ENCODE assay signal across 26 cellular contexts in the genomic region with DNA sequence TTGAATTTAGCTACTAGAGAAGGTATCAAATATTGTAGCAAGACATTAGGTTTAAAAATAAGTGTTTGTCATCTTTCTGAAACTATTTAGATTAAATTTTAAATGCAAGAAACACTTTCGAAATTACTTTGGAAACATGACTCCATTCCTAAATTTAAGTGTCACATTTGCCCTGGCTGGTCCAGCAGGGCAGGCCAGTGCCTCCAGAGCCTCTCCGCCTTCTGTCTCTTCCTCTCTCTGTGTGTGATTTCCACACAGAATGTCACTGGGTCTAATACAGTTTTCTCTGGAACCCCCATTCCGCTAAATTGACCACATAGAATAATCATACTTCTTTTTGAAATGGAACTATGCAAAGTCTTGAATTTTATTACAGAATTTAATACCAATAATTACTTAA.
DNase-seq lines count a peak whose midpoint lies in the region; ATAC-seq and TF ChIP-seq lines count a peak whose summit lies in the region.
"Had no signal": no experiment of that assay in that cellular context is flagged by ENCODE, and none has a peak within 500 bp of the region (broad histone marks: within the 10 kb centered on the region; RNA-seq: fewer than 3 reads in every experiment).

No MANE protein-coding gene starts in this region.

- intact Hi-C loops in MCF 10A (cut with micrococcal nuclease): no loop called here
- intact Hi-C loops in breast epithelium (cut with DNase I; ENCODE audit: low total_unique reads): no loop called here
- intact Hi-C loops in left colon (cut with DNase I, micrococcal nuclease): no loop called here

- CTCF ChIA-PET in MCF 10A (lab: Yijun Ruan, JAX): interaction anchor here (0.9 to 1.0 kb wide), 2 partner anchors 9 to 27 kb away, joined by 3 to 4 read pairs; no protein-coding TSS in a partner anchor

- no peaks in the 10 kb centered on the region for H3K9me3 ChIP-seq in breast epithelium
- no peaks in the 10 kb centered on the region for H3K9me3 ChIP-seq in osteoblast (ENCODE audit: low read depth, low read length)
- H3K9me3 ChIP-seq: heart left ventricle, tibial artery had no signal

- H3K27ac Mint-ChIP-seq in MCF 10A (ENCODE audit: low read depth, unreplicated experiment) (peak overlapping the region; percentile 51), chondrocyte (ENCODE audit: unreplicated experiment) (peak overlapping the region; percentile 89)
- H3K27ac Mint-ChIP-seq: T-helper 1 cell treated with Interleukin-12 subunit alpha and Interleukin-12 subunit beta and Interleukin-4 antibody, amounts not matched to agents 30 μg/mL and 1 μg/mL, for 36 hours had no signal

- H3K27me3 Mint-ChIP-seq in MCF 10A (ENCODE audit: insufficient read depth, unreplicated experiment) (no peaks in the 10 kb centered on the region), chondrocyte (ENCODE audit: low read depth) (no peaks in the 10 kb centered on the region)

- BruUV-seq in MCF 10A (replicated peaks; lab: Mats Ljungman, UMichigan): no TSS peak

- no peaks in the 10 kb centered on the region for H3K79me2 ChIP-seq in osteoblast (ENCODE audit: insufficient read depth, low read length)

- peak overlapping the region; percentile 30 for H3K4me2 ChIP-seq in osteoblast (ENCODE audit: insufficient read depth, low read length)

- no peak overlapping the region for H3K4me3 ChIP-seq in breast epithelium
- H3K4me3 ChIP-seq in osteoblast (ENCODE audit: insufficient read depth, low read length): no peak overlapping the region
- H3K4me3 ChIP-seq: dorsolateral prefrontal cortex, GM12878, heart left ventricle, tibial artery had no signal

- no peak overlapping the region for H2AFZ ChIP-seq in osteoblast (ENCODE audit: low read length)

- no peaks in the 10 kb centered on the region for H3K9me3 Mint-ChIP-seq in MCF 10A (ENCODE audit: unreplicated experiment)
- no peaks in the 10 kb centered on the region for H3K9me3 Mint-ChIP-seq in chondrocyte (ENCODE audit: low read depth)
- H3K9me3 Mint-ChIP-seq: brain; H9; T-helper 1 cell treated with Interleukin-12 subunit alpha and Interleukin-12 subunit beta and Interleukin-4 antibody, amounts not matched to agents 30 μg/mL and 1 μg/mL, for 36 hours had no signal

- H3K27me3 ChIP-seq in breast epithelium: no peaks in the 10 kb centered on the region
- H3K27me3 ChIP-seq in osteoblast (ENCODE audit: insufficient read depth, low read length): no peaks in the 10 kb centered on the region
- H3K27me3 ChIP-seq: dorsolateral prefrontal cortex, heart left ventricle, tibial artery had no signal

- no peak for TF ChIP-seq CTCF in MCF 10A (IDR thresholded peaks at IDR 0.05; ENCODE audit: unreplicated experiment)
- TF ChIP-seq CTCF in breast epithelium (IDR thresholded peaks at IDR 0.05): no peak
- TF ChIP-seq CTCF in chondrocyte (IDR thresholded peaks at IDR 0.05): no peak
- TF ChIP-seq CTCF in osteoblast (IDR thresholded peaks at IDR 0.05; ENCODE audit: extremely low read depth, low read depth, low read length): no peak

- no peak for ATAC-seq in left colon
- ATAC-seq: GM12878, HepG2 had no signal

- no peak for TF ChIP-seq POLR2A in breast epithelium (IDR thresholded peaks at IDR 0.05)

- H3K36me3 ChIP-seq in breast epithelium (no peaks in the 10 kb centered on the region), osteoblast (ENCODE audit: insufficient read depth, low read length) (no peaks in the 10 kb centered on the region)
- H3K36me3 ChIP-seq: heart left ventricle, tibial artery had no signal

- no peak for DNase-seq in MCF 10A (ENCODE audit: unreplicated experiment)
- DNase-seq in breast epithelium (ENCODE audit: low spot score in 2 of 2): no peak
- no peak for DNase-seq in chondrocyte (ENCODE audit: low spot score)
- DNase-seq in osteoblast (ENCODE audit: insufficient read length, low spot score, missing footprints): no peak
- DNase-seq in activated CD4-positive, CD25-positive, alpha-beta regulatory T cell treated with anti-CD3 and anti-CD28 coated beads, Interleukin-2, amount 50 U/mL, for 72 hours: no peak
- DNase-seq in left colon: no peak
- no peak for DNase-seq in nucleus accumbens (lab: John Stamatoyannopoulos, UW)
- no peak for DNase-seq in SHP77 treated with DMSO at 0.1 percent for 48 hours (lab: John Stamatoyannopoulos, UW)
- DNase-seq: activated CD4-positive, CD25-positive, alpha-beta regulatory T cell; activated naive CD4-positive, alpha-beta T cell; COR-L47; dorsolateral prefrontal cortex; MV-4-11; NCI-H1436 treated with DMSO at 0.1 percent for 48 hours; stimulated activated CD4-positive, alpha-beta T cell treated with anti-CD3 and anti-CD28 coated beads, Interleukin-12 subunit alpha, Interleukin-12 subunit beta, amount 100 ng/mL, for 4 hours; stimulated activated CD4-positive, alpha-beta T cell treated with anti-CD3 and anti-CD28 coated beads, Interleukin-2, amount 100 ng/mL, for 48 hours; tibial artery had no signal

- no peaks in the 10 kb centered on the region for H3K36me3 Mint-ChIP-seq in MCF 10A (ENCODE audit: insufficient read depth, unreplicated experiment)
- H3K36me3 Mint-ChIP-seq in chondrocyte (ENCODE audit: low read depth): no peaks in the 10 kb centered on the region

- H3K4me3 Mint-ChIP-seq in MCF 10A (ENCODE audit: unreplicated experiment): no peak overlapping the region
- H3K4me3 Mint-ChIP-seq in chondrocyte (ENCODE audit: unreplicated experiment): no peak overlapping the region
- H3K4me3 Mint-ChIP-seq: H9; T-helper 1 cell treated with Interleukin-12 subunit alpha and Interleukin-12 subunit beta and Interleukin-4 antibody, amounts not matched to agents 30 μg/mL and 1 μg/mL, for 36 hours had no signal

- H3K4me1 ChIP-seq in breast epithelium (no peaks in the 10 kb centered on the region), osteoblast (ENCODE audit: insufficient read depth, low read length) (no peaks in the 10 kb centered on the region)

- H3K4me1 Mint-ChIP-seq in MCF 10A (ENCODE audit: insufficient read depth, unreplicated experiment) (peaks cover 10% of the 10 kb centered on the region), chondrocyte (ENCODE audit: low read depth) (peaks cover 45% of the 10 kb centered on the region)

- H4K20me1 ChIP-seq in osteoblast (ENCODE audit: insufficient read depth, low read length): no peaks in the 10 kb centered on the region

- H3K27ac ChIP-seq in breast epithelium (no peak overlapping the region), osteoblast (ENCODE audit: low read depth, low read length) (no peak overlapping the region)
- H3K27ac ChIP-seq: 22Rv1, C4-2B, heart left ventricle, RWPE1, tibial artery had no signal

- POLR2A ChIA-PET in MCF 10A (lab: Yijun Ruan, JAX): interaction anchor here (0.6 to 1.1 kb wide), 3 partner anchors 8 to 142 kb away, joined by 3 to 4 read pairs (median 4); a partner anchor contains a TSS
